ENCODE assay signal across 17 cellular contexts in the genomic region with DNA sequence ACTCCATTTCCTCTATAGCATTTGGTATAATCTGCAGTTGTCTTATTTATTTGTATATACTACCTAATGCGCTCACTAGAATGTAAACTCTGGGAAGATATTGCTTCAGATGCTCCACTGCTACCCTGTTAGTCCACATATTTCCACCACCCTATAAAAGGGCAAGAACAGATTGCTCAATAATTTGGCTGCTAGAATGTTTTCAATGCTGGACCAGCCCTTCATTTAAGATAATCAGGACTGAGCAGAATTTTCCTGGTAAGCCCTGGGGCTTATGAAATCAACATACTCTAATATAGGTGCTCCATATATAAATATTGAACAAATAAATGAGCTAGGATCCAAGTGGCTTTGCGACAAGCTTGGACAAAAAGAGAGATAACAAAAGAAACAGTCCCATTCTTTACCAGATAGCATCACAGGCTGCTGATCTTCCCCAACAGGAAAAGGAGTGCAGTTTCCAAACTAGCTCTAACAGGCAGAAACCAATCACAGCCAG. TPM values are rescaled to one million over a fixed set of nuclear protein-coding genes. Genes with fewer than 3 reads are reported as not detected.
DNase-seq lines count a peak whose midpoint lies in the region; ATAC-seq and TF ChIP-seq lines count a peak whose summit lies in the region.
"Had no signal": no experiment of that assay in that cellular context is flagged by ENCODE, and none has a peak within 500 bp of the region (broad histone marks: within the 10 kb centered on the region; RNA-seq: fewer than 3 reads in every experiment).

No MANE protein-coding gene starts in this region.

- H3K9ac ChIP-seq in skeletal muscle satellite cell (ENCODE audit: low read depth, low read length): peak overlapping the region; percentile 18

- H3K4me2 ChIP-seq in skeletal muscle satellite cell (ENCODE audit: low read length): peak overlapping the region; percentile 52

- ATAC-seq in right cardiac atrium: peak; percentile 46 to 67
- ATAC-seq in GM19023 (IDR thresholded peaks at IDR 0.05; ENCODE audit: unreplicated experiment): no peak
- no peak for ATAC-seq in HG03175 (IDR thresholded peaks at IDR 0.05; ENCODE audit: unreplicated experiment)

- no peaks in the 10 kb centered on the region for H3K27me3 Mint-ChIP-seq in brain

- H3K9me3 ChIP-seq in right cardiac atrium (ENCODE audit: control insufficient read depth, low read length) (no peaks in the 10 kb centered on the region), skeletal muscle satellite cell (replicated peaks; ENCODE audit: low read length) (no peaks in the 10 kb centered on the region)
- H3K9me3 ChIP-seq: BE2C had no signal

- H3K4me3 ChIP-seq in right cardiac atrium (ENCODE audit: low read length) (no peak overlapping the region), skeletal muscle satellite cell (ENCODE audit: low read length) (no peak overlapping the region)

- no peak for TF ChIP-seq CTCF in brain (conservative IDR thresholded peaks at IDR 0.05)

- H3K36me3 Mint-ChIP-seq in brain: peaks cover 15% of the 10 kb centered on the region

- intact Hi-C loops in right cardiac atrium (cut with DNase I): no loop called here

- 69% methylated on average over 2 of the region's 2 CpGs for WGBS in right cardiac atrium

- H3K27me3 ChIP-seq in right cardiac atrium (ENCODE audit: control insufficient read depth, insufficient read depth) (no peaks in the 10 kb centered on the region), skeletal muscle satellite cell (ENCODE audit: control insufficient read depth, insufficient read depth, low read length) (no peaks in the 10 kb centered on the region)
- H3K27me3 ChIP-seq: BE2C had no signal

- peaks cover 67% of the 10 kb centered on the region for H3K36me3 ChIP-seq in skeletal muscle satellite cell (ENCODE audit: insufficient read depth, low read length)

- no peak overlapping the region for H3K27ac ChIP-seq in right cardiac atrium (ENCODE audit: low read length)

- H3K27ac Mint-ChIP-seq in brain: peak overlapping the region in 3 of 5 experiments; percentile 16 to 35 (median 29)
- H3K27ac Mint-ChIP-seq: nephron progenitor cell had no signal

- DNase-seq in GM03348 (ENCODE audit: low spot score) (peak; percentile 56), right cardiac atrium (no peak), NCI-H1930 (lab: John Stamatoyannopoulos, UW) (no peak), NCI-H146 (lab: John Stamatoyannopoulos, UW) (no peak)
- DNase-seq: activated CD8-positive, alpha-beta memory T cell treated with anti-CD3 and anti-CD28 coated beads for 24 hours; activated naive CD4-positive, alpha-beta T cell; BE2C; DND-41; H7; NCI-H1048; NCI-H510A; nephron progenitor cell; T1000 had no signal

- H3K4me3 Mint-ChIP-seq in brain: no peak overlapping the region
- H3K4me3 Mint-ChIP-seq: nephron progenitor cell had no signal

- H3K4me1 Mint-ChIP-seq in brain: peaks cover 58% of the 10 kb centered on the region

- H3K9me3 Mint-ChIP-seq in brain: no peaks in the 10 kb centered on the region
- H3K9me3 Mint-ChIP-seq: nephron progenitor cell had no signal

- peaks cover 30% of the 10 kb centered on the region for H3K4me1 ChIP-seq in right cardiac atrium (ENCODE audit: control insufficient read depth, insufficient read depth, low read length)
- peaks cover 99% of the 10 kb centered on the region for H3K4me1 ChIP-seq in skeletal muscle satellite cell (ENCODE audit: control insufficient read depth, insufficient read depth, low read length)

RNA-seq across cellular contexts. Expression of a gene that starts 8.4 kb away (rescaled TPM):
- polyA plus RNA-seq in brain (ENCODE audit: insufficient read depth, low read depth, low replicate concordance): 14.4 TPM
- 10 to 100 TPM; 12.5 to 17.4 (median 15.0) TPM for total RNA-seq in right cardiac atrium
- 10.1 TPM for polyA plus RNA-seq in right cardiac atrium
- 16.2 and 18.3 TPM in 2 replicates for total RNA-seq in skeletal muscle satellite cell (2012; rRNA removed)

Comparison
In these comparisons a context has a peak if more than half of its experiments do, and no peak if none do; other contexts are left out.
1. ATAC-seq: peak in right cardiac atrium (2 of 2); none in GM19023 (single experiment) and HG03175 (single experiment).